ENCODE assay signal across 21 cellular contexts in the genomic region with DNA sequence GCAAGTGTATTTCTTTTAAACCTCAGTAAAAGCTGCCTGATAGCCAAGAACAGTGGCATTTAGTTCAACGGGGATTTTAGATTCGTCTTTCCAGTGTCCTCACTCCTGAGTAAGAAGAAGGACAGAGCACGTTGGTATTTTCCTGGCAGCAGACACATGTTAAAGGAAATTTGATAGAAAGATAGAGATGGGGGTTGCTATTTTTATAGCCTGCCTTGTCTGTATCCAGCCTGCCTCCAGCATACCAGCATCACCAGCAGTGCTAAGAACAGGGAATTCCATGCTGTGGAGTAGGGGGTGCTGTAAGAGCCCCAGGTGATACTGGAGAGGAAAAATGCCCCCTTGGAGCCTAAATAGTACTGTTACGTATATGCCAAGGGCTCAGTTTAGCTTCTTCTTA. TPM values are rescaled to one million over a fixed set of nuclear protein-coding genes. Genes with fewer than 3 reads are reported as not detected.
"Had no signal": no experiment of that assay in that cellular context is flagged by ENCODE, and none has a peak within 500 bp of the region (broad histone marks: within the 10 kb centered on the region; RNA-seq: fewer than 3 reads in every experiment).

No MANE protein-coding gene starts in this region.

- H3K9me3 ChIP-seq: body of pancreas, esophagus squamous epithelium, suprapubic skin, upper lobe of left lung had no signal

- H3K27ac ChIP-seq: body of pancreas, coronary artery, esophagus squamous epithelium, suprapubic skin, upper lobe of left lung had no signal

- H3K4me1 ChIP-seq: body of pancreas, esophagus squamous epithelium, suprapubic skin, upper lobe of left lung had no signal

- H3K27me3 ChIP-seq: body of pancreas, esophagus squamous epithelium, suprapubic skin, upper lobe of left lung had no signal

- ATAC-seq: activated CD8-positive, alpha-beta T cell treated with anti-CD3 and anti-CD28 coated beads, Interleukin-2, amount 10 ng/mL, durations not matched to agents 7 days and 5 days; body of pancreas; naive thymus-derived CD4-positive, alpha-beta T cell had no signal

- H3K4me3 ChIP-seq: body of pancreas, coronary artery, esophagus squamous epithelium, lung, suprapubic skin, upper lobe of left lung had no signal

- H3K36me3 ChIP-seq: esophagus squamous epithelium, suprapubic skin, upper lobe of left lung had no signal

- DNase-seq: activated CD4-positive, alpha-beta T cell treated with anti-CD3 and anti-CD28 coated beads, Interleukin-2, amount 10 ng/mL, durations not matched to agents 24 days and 14 days; activated CD4-positive, CD25-positive, alpha-beta regulatory T cell; activated CD8-positive, alpha-beta memory T cell treated with anti-CD3 and anti-CD28 coated beads, Interleukin-2, amount 50 U/mL, for 48 hours; activated CD8-positive, alpha-beta T cell treated with anti-CD3 and anti-CD28 coated beads, Interleukin-2, amount 10 ng/mL, durations not matched to agents 7 days and 5 days; activated naive CD8-positive, alpha-beta T cell treated with anti-CD3 and anti-CD28 coated beads for 36 hours; amygdala; body of pancreas; effector CD4-positive, alpha-beta T cell; esophagus squamous epithelium; glutamatergic neuron; midbrain; naive thymus-derived CD4-positive, alpha-beta T cell; SW 1271 had no signal

RNA-seq across cellular contexts. Expression of a gene that starts 1.1 kb away (rescaled TPM):
- total RNA-seq: activated CD4-positive, alpha-beta T cell treated with anti-CD3 and anti-CD28 coated beads, Interleukin-2, amount 10 ng/mL, durations not matched to agents 24 days and 14 days; activated CD8-positive, alpha-beta T cell treated with anti-CD3 and anti-CD28 coated beads, Interleukin-2, amount 10 ng/mL, durations not matched to agents 7 days and 5 days; activated naive CD8-positive, alpha-beta T cell treated with anti-CD3 and anti-CD28 coated beads for 36 hours; activated T-helper 1 cell treated with anti-CD3 and anti-CD28 coated beads, Interleukin-12 subunit alpha, Interleukin-12 subunit beta, Interleukin-2, Interleukin-4 antibody, amounts not matched to agents 30 ng/mL and 10 ng/mL and 1 ng/mL, durations not matched to agents 14 hours and 24 hours and 36 hours; body of pancreas; endothelial cell of umbilical vein; fibroblast of villous mesenchyme; naive thymus-derived CD4-positive, alpha-beta T cell; suprapubic skin; T-helper 2 cell treated with Interferon-gamma antibody and Interleukin-4, amounts not matched to agents 100 ng/mL and 5 ng/mL, for 36 hours; upper lobe of left lung had no signal
- polyA plus RNA-seq: endothelial cell of umbilical vein, lung had no signal

RNA-seq across cellular contexts. Expression of a gene that starts 50.2 kb away (rescaled TPM):
- total RNA-seq: body of pancreas, endothelial cell of umbilical vein, esophagus squamous epithelium, suprapubic skin, upper lobe of left lung had no signal
- polyA plus RNA-seq: endothelial cell of umbilical vein, lung had no signal
